Comparison of ENCODE assay signal across 30 cellular contexts in genomic region chr12:93621986-93622385, GRCh38. TPM values are rescaled to one million over a fixed set of nuclear protein-coding genes. Genes with fewer than 3 reads are reported as not detected.
DNase-seq lines count a peak whose midpoint lies in the region; ATAC-seq and TF ChIP-seq lines count a peak whose summit lies in the region.
"Had no signal": no experiment of that assay in that cellular context is flagged by ENCODE, and none has a peak within 500 bp of the region (broad histone marks: within the 10 kb centered on the region; RNA-seq: fewer than 3 reads in every experiment).

No MANE protein-coding gene starts in this region.

- H3K9ac ChIP-seq in adipocyte (ENCODE audit: low read length) (no peak overlapping the region), parathyroid adenoma (no peak overlapping the region)
- H3K9ac ChIP-seq: BLaER1 treated with 17β-estradiol and CSF1 and Interleukin-3, amounts not matched to agents 10 nM and 100 nM had no signal

- H3K36me3 ChIP-seq in adipocyte (ENCODE audit: control insufficient read depth, insufficient read depth, low read length, severe bottlenecking): no peaks in the 10 kb centered on the region
- no peaks in the 10 kb centered on the region for H3K36me3 ChIP-seq in parathyroid adenoma (ENCODE audit: control insufficient read depth, insufficient read depth, low read length)
- H3K36me3 ChIP-seq: BLaER1 treated with 17β-estradiol and CSF1 and Interleukin-3, amounts not matched to agents 10 nM and 100 nM; heart right ventricle; neutrophil; right lobe of liver; tibial artery had no signal

- intact Hi-C loops in natural killer cell (cut with micrococcal nuclease): no loop called here

- H3K27ac Mint-ChIP-seq in natural killer cell: no peak overlapping the region
- H3K27ac Mint-ChIP-seq: activated naive CD8-positive, alpha-beta T cell treated with anti-CD3 and anti-CD28 coated beads, Interleukin-2, amount 10 ng/mL, durations not matched to agents 7 days and 5 days; mesothelial cell of epicardium; naive B cell; progenitor cell of endocrine pancreas; T-helper 1 cell treated with Interleukin-12 subunit alpha and Interleukin-12 subunit beta and Interleukin-4 antibody, amounts not matched to agents 30 μg/mL and 1 μg/mL, for 36 hours had no signal

- H3K4me1 Mint-ChIP-seq in natural killer cell: no peaks in the 10 kb centered on the region
- H3K4me1 Mint-ChIP-seq: activated naive CD8-positive, alpha-beta T cell treated with anti-CD3 and anti-CD28 coated beads, Interleukin-2, amount 10 ng/mL, durations not matched to agents 7 days and 5 days; mesothelial cell of epicardium; naive B cell had no signal

- no peak overlapping the region for H3K4me3 Mint-ChIP-seq in natural killer cell
- H3K4me3 Mint-ChIP-seq: activated naive CD8-positive, alpha-beta T cell treated with anti-CD3 and anti-CD28 coated beads, Interleukin-2, amount 10 ng/mL, durations not matched to agents 7 days and 5 days; activated T-cell treated with anti-CD3 and anti-CD28 coated beads, Interleukin-2, amount 50 U/mL, for 4 hours; mesothelial cell of epicardium; naive B cell; T-helper 1 cell treated with Interleukin-12 subunit alpha and Interleukin-12 subunit beta and Interleukin-4 antibody, amounts not matched to agents 30 μg/mL and 1 μg/mL, for 36 hours had no signal

- H3K9me3 Mint-ChIP-seq in natural killer cell: peaks cover 0 to under 1% of the 10 kb centered on the region in 2 donors
- H3K9me3 Mint-ChIP-seq: activated T-cell treated with anti-CD3 and anti-CD28 coated beads, Interleukin-2, amount 50 U/mL, for 4 hours; mesothelial cell of epicardium had no signal

- ATAC-seq in natural killer cell (no peak), HG03354 (IDR thresholded peaks at IDR 0.05; ENCODE audit: poor library complexity, severe bottlenecking, unreplicated experiment) (no peak)
- ATAC-seq: activated T-cell treated with anti-CD3 and anti-CD28 coated beads, Interleukin-2, amount 50 U/mL, for 4 hours; heart right ventricle; right lobe of liver had no signal

- H3K9me3 ChIP-seq in adipocyte (ENCODE audit: control insufficient read depth, low read length) (no peaks in the 10 kb centered on the region), parathyroid adenoma (ENCODE audit: control insufficient read depth, low read length) (no peaks in the 10 kb centered on the region)
- H3K9me3 ChIP-seq: heart right ventricle, neutrophil, right lobe of liver, tibial artery had no signal

- H3K4me3 ChIP-seq in adipocyte (ENCODE audit: low read length) (no peak overlapping the region), parathyroid adenoma (ENCODE audit: low read depth, low read length) (no peak overlapping the region)
- H3K4me3 ChIP-seq: BLaER1 treated with 17β-estradiol and CSF1 and Interleukin-3, amounts not matched to agents 10 nM and 100 nM; heart right ventricle; right lobe of liver; tibial artery had no signal

- no peaks in the 10 kb centered on the region for H3K27me3 Mint-ChIP-seq in natural killer cell (ENCODE audit: low read depth in 2 of 2)
- H3K27me3 Mint-ChIP-seq: activated naive CD8-positive, alpha-beta T cell treated with anti-CD3 and anti-CD28 coated beads, Interleukin-2, amount 10 ng/mL, durations not matched to agents 7 days and 5 days; naive B cell; progenitor cell of endocrine pancreas had no signal

- DNase-seq in EL (peak; percentile 46), adipocyte (ENCODE audit: low read depth) (peak; percentile 35), epithelial cell of prostate (ENCODE audit: low read depth, low spot score) (no peak), natural killer cell (no peak), amniotic stem cell (lab: John Stamatoyannopoulos, UW) (no peak), NCI-H1417 (lab: John Stamatoyannopoulos, UW) (no peak)
- DNase-seq: activated CD4-positive, CD25-positive, alpha-beta regulatory T cell; activated gamma-delta T cell treated with Interleukin-2 at 50 U/mL for 16 hours; activated naive CD8-positive, alpha-beta T cell treated with anti-CD3 and anti-CD28 coated beads, Interleukin-2, amount 10 ng/mL, durations not matched to agents 7 days and 5 days; activated T-cell treated with anti-CD3 and anti-CD28 coated beads, Interleukin-2, amount 50 U/mL, for 4 hours; DMS153; effector memory CD4-positive, alpha-beta T cell; foreskin melanocyte; heart right ventricle; naive B cell; NCI-H1092 treated with DMSO at 0.1 percent for 48 hours; NCI-H187; right lobe of liver; stimulated activated CD4-positive, alpha-beta T cell treated with anti-CD3 and anti-CD28 coated beads, Interleukin-12 subunit alpha, Interleukin-12 subunit beta, amount 100 ng/mL, for 4 hours; stimulated activated CD4-positive, alpha-beta T cell treated with anti-CD3 and anti-CD28 coated beads, Interleukin-2, amount 100 ng/mL, for 48 hours; tibial artery had no signal

- H2AFZ ChIP-seq in parathyroid adenoma: no peak overlapping the region

- H3K27me3 ChIP-seq in adipocyte (replicated peaks; ENCODE audit: control insufficient read depth, insufficient read depth, low read length) (no peaks in the 10 kb centered on the region), parathyroid adenoma (ENCODE audit: control insufficient read depth, insufficient read depth, low read length) (no peaks in the 10 kb centered on the region)
- H3K27me3 ChIP-seq: BLaER1 treated with 17β-estradiol and CSF1 and Interleukin-3, amounts not matched to agents 10 nM and 100 nM; heart right ventricle; neutrophil; right lobe of liver; tibial artery had no signal

- H3K27ac ChIP-seq in epithelial cell of prostate: peak overlapping the region; percentile 7
- H3K27ac ChIP-seq in parathyroid adenoma: peak overlapping the region; percentile 72
- H3K27ac ChIP-seq: BLaER1 treated with 17β-estradiol and CSF1 and Interleukin-3, amounts not matched to agents 10 nM and 100 nM; heart right ventricle; neutrophil; right lobe of liver; RWPE1 had no signal

- no peaks in the 10 kb centered on the region for H3K79me2 ChIP-seq in parathyroid adenoma

- H3K36me3 Mint-ChIP-seq in natural killer cell: no peaks in the 10 kb centered on the region
- H3K36me3 Mint-ChIP-seq: activated naive CD8-positive, alpha-beta T cell treated with anti-CD3 and anti-CD28 coated beads, Interleukin-2, amount 10 ng/mL, durations not matched to agents 7 days and 5 days; mesothelial cell of epicardium had no signal

- no peak for TF ChIP-seq CTCF in parathyroid adenoma (IDR thresholded peaks at IDR 0.05)
- no peak for TF ChIP-seq CTCF in natural killer cell (IDR thresholded peaks at IDR 0.05)

- H3K4me2 ChIP-seq in parathyroid adenoma (ENCODE audit: low read length): peak overlapping the region; percentile 21
- H3K4me2 ChIP-seq: BLaER1 treated with 17β-estradiol and CSF1 and Interleukin-3, amounts not matched to agents 10 nM and 100 nM had no signal

- H3K4me1 ChIP-seq in adipocyte (ENCODE audit: control insufficient read depth, insufficient read depth, low read length): peaks cover 35% of the 10 kb centered on the region
- H3K4me1 ChIP-seq in parathyroid adenoma: peaks cover 16% of the 10 kb centered on the region
- H3K4me1 ChIP-seq: right lobe of liver had no signal

RNA-seq across cellular contexts. Expression of gene SOCS2, which starts 49.5 kb away (rescaled TPM):
- total RNA-seq in natural killer cell: 100 to 1,000 TPM in 1 of 3 donors, 10 to 100 TPM in 2; 13.9 to 110 (median 26.7) TPM
- total RNA-seq: G401 had no signal

RNA-seq across cellular contexts. Expression of gene CRADD, which starts 55.2 kb away (rescaled TPM):
- total RNA-seq in natural killer cell: 10 to 100 TPM; 19.1 to 27.5 (median 26.4) TPM

Comparison
In these comparisons a context has a peak if more than half of its experiments do, and no peak if none do; other contexts are left out.
1. DNase-seq: peak in EL (single experiment) and adipocyte (single experiment); none in epithelial cell of prostate (single experiment), natural killer cell (single experiment), amniotic stem cell (single experiment) and NCI-H1417 (0 of 3).